28 cellular contexts compared by ENCODE assay signal in genomic region chr14:100562751-100563150, GRCh38. TPM values are rescaled to one million over a fixed set of nuclear protein-coding genes. Genes with fewer than 3 reads are reported as not detected.
"Had no signal": no experiment of that assay in that cellular context is flagged by ENCODE, and none has a peak within 500 bp of the region (broad histone marks: within the 10 kb centered on the region; RNA-seq: fewer than 3 reads in every experiment).

No MANE protein-coding gene starts in this region.

- H3K9me3 Mint-ChIP-seq: natural killer cell treated with Interleukin-12 subunit alpha and Interleukin-12 subunit beta and Interleukin-15 and Interleukin-18, amount 100 ng/mL, for 72 hours; nephron progenitor cell; neural crest cell; stimulated activated effector memory CD8-positive, alpha-beta T cell treated with anti-CD3 and anti-CD28 coated beads, Interleukin-12 subunit alpha, Interleukin-12 subunit beta, amount 100 ng/mL, for 72 hours; stimulated activated naive B cell treated with anti-CD40 and anti-IgM and Interleukin-4, amounts not matched to agents 10 μg/mL and 1 μg/mL and 100 μg/mL, for 72 hours; stimulated activated naive CD8-positive, alpha-beta T cell treated with anti-CD3 and anti-CD28 coated beads, Interleukin-15, Interleukin-2, amounts not matched to agents 100 ng/mL and 50 ng/mL, for 24 hours had no signal

- H3K4me3 Mint-ChIP-seq: natural killer cell treated with Interleukin-12 subunit alpha and Interleukin-12 subunit beta and Interleukin-15 and Interleukin-18, amount 100 ng/mL, for 72 hours; nephron progenitor cell; neural crest cell; stimulated activated effector memory CD8-positive, alpha-beta T cell treated with anti-CD3 and anti-CD28 coated beads, Interleukin-12 subunit alpha, Interleukin-12 subunit beta, amount 100 ng/mL, for 72 hours; stimulated activated naive B cell treated with anti-CD40 and anti-IgM and Interleukin-4, amounts not matched to agents 10 μg/mL and 1 μg/mL and 100 μg/mL, for 72 hours; stimulated activated naive CD8-positive, alpha-beta T cell treated with anti-CD3 and anti-CD28 coated beads, Interleukin-15, Interleukin-2, amounts not matched to agents 100 ng/mL and 50 ng/mL, for 24 hours had no signal

- H3K27ac ChIP-seq: ovary, parathyroid adenoma, psoas muscle, right lobe of liver, sigmoid colon, stomach, thoracic aorta, thyroid gland, tibial nerve, upper lobe of left lung, vagina had no signal

- H3K9me3 ChIP-seq: ovary, psoas muscle, right lobe of liver, sigmoid colon, stomach, thoracic aorta, thyroid gland, tibial nerve, upper lobe of left lung, vagina had no signal

- H2AFZ ChIP-seq: parathyroid adenoma had no signal

- H3K4me1 Mint-ChIP-seq: nephron progenitor cell, neural crest cell had no signal

- H3K4me3 ChIP-seq: ovary, psoas muscle, right lobe of liver, sigmoid colon, stomach, thoracic aorta, thyroid gland, tibial nerve, upper lobe of left lung, vagina had no signal

- DNase-seq: nephron progenitor cell; occipital lobe; ovary; posterior cingulate gyrus; psoas muscle; right cardiac atrium; right lobe of liver; sigmoid colon; small intestine; stimulated activated CD4-positive, alpha-beta T cell treated with anti-CD3 and anti-CD28 coated beads, Interleukin-15, amount 100 ng/mL, for 24 hours; stimulated activated CD4-positive, alpha-beta T cell treated with anti-CD3 and anti-CD28 coated beads, Interleukin-2, amount 100 ng/mL, for 24 hours; stimulated activated CD4-positive, alpha-beta T cell treated with anti-CD3 and anti-CD28 coated beads, Interleukin-2, amount 100 ng/mL, for 48 hours; stimulated activated CD4-positive, alpha-beta T cell treated with anti-CD3 and anti-CD28 coated beads, Interleukin-4, amount 100 ng/mL, for 24 hours; stimulated activated naive B cell treated with anti-CD40 and anti-IgM and Interleukin-4, amounts not matched to agents 10 μg/mL and 1 μg/mL and 100 μg/mL, for 72 hours; stimulated activated naive CD4-positive, alpha-beta T cell treated with Interleukin-2 at 50 U/mL for 16 hours; stomach; thyroid gland; trophoblast cell had no signal

- H3K36me3 ChIP-seq: ovary, right lobe of liver, sigmoid colon, stomach, thoracic aorta, thyroid gland, tibial nerve, upper lobe of left lung, vagina had no signal

- H3K27ac Mint-ChIP-seq: natural killer cell treated with Interleukin-12 subunit alpha and Interleukin-12 subunit beta and Interleukin-15 and Interleukin-18, amount 100 ng/mL, for 72 hours; nephron progenitor cell; progenitor cell of endocrine pancreas; stimulated activated effector memory CD8-positive, alpha-beta T cell treated with anti-CD3 and anti-CD28 coated beads, Interleukin-12 subunit alpha, Interleukin-12 subunit beta, amount 100 ng/mL, for 72 hours; stimulated activated naive B cell treated with anti-CD40 and anti-IgM and Interleukin-4, amounts not matched to agents 10 μg/mL and 1 μg/mL and 100 μg/mL, for 72 hours; stimulated activated naive CD8-positive, alpha-beta T cell treated with anti-CD3 and anti-CD28 coated beads, Interleukin-15, Interleukin-2, amounts not matched to agents 100 ng/mL and 50 ng/mL, for 24 hours had no signal

- H3K4me1 ChIP-seq: psoas muscle, right lobe of liver had no signal

- H3K36me3 Mint-ChIP-seq: natural killer cell treated with Interleukin-12 subunit alpha and Interleukin-12 subunit beta and Interleukin-15 and Interleukin-18, amount 100 ng/mL, for 72 hours; stimulated activated effector memory CD8-positive, alpha-beta T cell treated with anti-CD3 and anti-CD28 coated beads, Interleukin-12 subunit alpha, Interleukin-12 subunit beta, amount 100 ng/mL, for 72 hours had no signal

- H3K9ac ChIP-seq: parathyroid adenoma had no signal

- H3K27me3 ChIP-seq: ovary, right lobe of liver, thyroid gland, vagina had no signal

RNA-seq across cellular contexts. Expression of gene BEGAIN, which starts 24.5 kb away (rescaled TPM):
- total RNA-seq: natural killer cell treated with Interleukin-12 subunit alpha and Interleukin-12 subunit beta and Interleukin-15 and Interleukin-18, amount 100 ng/mL, for 72 hours had no signal
